In the genomic region with DNA sequence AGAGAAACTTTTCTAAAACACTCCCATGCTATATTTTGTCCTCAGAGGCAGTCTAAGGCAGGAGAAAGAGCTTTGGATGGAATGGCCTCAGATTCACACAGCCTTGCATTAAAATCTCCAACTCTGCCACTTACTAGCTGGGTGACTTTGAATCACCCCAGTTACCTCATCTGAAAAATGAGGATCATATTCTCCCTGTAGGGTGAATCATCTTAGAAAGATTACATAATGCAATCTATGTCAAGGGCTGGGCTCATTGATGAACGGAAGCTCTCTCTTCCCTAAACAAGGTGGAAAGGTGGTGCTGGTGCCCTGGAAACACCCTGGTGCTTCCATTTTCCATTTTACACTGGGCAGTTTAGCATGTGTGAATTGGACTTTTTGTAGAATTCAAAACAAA, we compare ENCODE assay signal across 29 cellular contexts. TPM values are rescaled to one million over a fixed set of nuclear protein-coding genes. Genes with fewer than 3 reads are reported as not detected.
A peak's percentile ranks its signal among the peaks of the same experiment; 100 is the strongest.
DNase-seq lines count a peak whose midpoint lies in the region; ATAC-seq and TF ChIP-seq lines count a peak whose summit lies in the region.
"Had no signal": no experiment of that assay in that cellular context is flagged by ENCODE, and none has a peak within 500 bp of the region (broad histone marks: within the 10 kb centered on the region; RNA-seq: fewer than 3 reads in every experiment).

No MANE protein-coding gene starts in this region.

- TF ChIP-seq RAD21 in IMR-90 (IDR thresholded peaks at IDR 0.05; ENCODE audit: low read length) = no peak

- no peaks in the 10 kb centered on the region for H3K36me3 ChIP-seq in IMR-90 (ENCODE audit: control insufficient read depth, insufficient read depth, low read length)
- H3K36me3 ChIP-seq: colonic mucosa, SJSA1, stomach, tibial nerve had no signal

- no peak overlapping the region for H3K4me2 ChIP-seq in IMR-90 (ENCODE audit: low read depth, low read length)

- no peaks in the 10 kb centered on the region for H3K9me1 ChIP-seq in IMR-90 (ENCODE audit: insufficient read depth, low read length)

- H4K91ac ChIP-seq in IMR-90 (ENCODE audit: insufficient read depth, low read depth, low read length) = no peak overlapping the region

- H3K56ac ChIP-seq in IMR-90 (ENCODE audit: extremely low read depth, insufficient read depth, low read length) = no peak overlapping the region

- intact Hi-C loops in IMR-90 (cut with micrococcal nuclease) = no loop called here
- intact Hi-C loops in activated T-helper 2 cell treated with anti-CD3 and anti-CD28 coated beads, Interferon-gamma antibody, Interleukin-2, Interleukin-4, amounts not matched to agents 10 μg/mL and 5 μg/mL and 100 μg/mL, durations not matched to agents 14 hours and 24 hours and 36 hours (cut with micrococcal nuclease) = no loop called here

- H3K79me1 ChIP-seq in IMR-90 (ENCODE audit: low read depth in 1 of 2, low read length in 2 of 2) = no peaks in the 10 kb centered on the region

- H4K8ac ChIP-seq in IMR-90 (ENCODE audit: low read depth in 2 of 2, low read length in 2 of 2) = no peak overlapping the region

- no TSS peak for BruUV-seq in IMR-90 (replicated peaks; lab: Mats Ljungman, UMichigan)

- H3K18ac ChIP-seq in IMR-90 (ENCODE audit: low read depth, low read length) = no peak overlapping the region

- H4K20me1 ChIP-seq in IMR-90 (ENCODE audit: insufficient read depth, low read length) = no peaks in the 10 kb centered on the region

- no peak overlapping the region for H3K9ac ChIP-seq in IMR-90 (ENCODE audit: low read depth, low read length)

- no peaks in the 10 kb centered on the region for H3K27me3 ChIP-seq in IMR-90 (ENCODE audit: control insufficient read depth, insufficient read depth, low read length)
- H3K27me3 ChIP-seq: colonic mucosa, SJSA1, stomach, tibial nerve had no signal

- H3K9me3 Mint-ChIP-seq in nephron progenitor cell = no peaks in the 10 kb centered on the region
- H3K9me3 Mint-ChIP-seq in activated T-helper 2 cell treated with anti-CD3 and anti-CD28 coated beads, Interferon-gamma antibody, Interleukin-2, Interleukin-4, amounts not matched to agents 10 μg/mL and 5 μg/mL and 100 μg/mL, durations not matched to agents 14 hours and 24 hours and 36 hours = no peaks in the 10 kb centered on the region
- H3K9me3 Mint-ChIP-seq: activated naive CD4-positive, alpha-beta T cell treated with anti-CD3 and anti-CD28 coated beads for 36 hours; CD8-positive, alpha-beta memory T cell had no signal

- no peak overlapping the region for H2AK9ac ChIP-seq in IMR-90 (replicated peaks; ENCODE audit: low read depth, low read length, poor library complexity)

- H2BK120ac ChIP-seq in IMR-90 (ENCODE audit: low read depth, low read length) = no peak overlapping the region

- no peak overlapping the region for H2BK15ac ChIP-seq in IMR-90 (ENCODE audit: low read depth, low read length)

- peak; percentile 69 for ATAC-seq in IMR-90 (ENCODE audit: low read depth)

- no CpG with 5 or more reads among the region's 1 CpG for WGBS in IMR-90 (ENCODE audit: extremely low coverage in 2 of 2, insufficient read length in 1 of 2), 2 experiments

- H3K14ac ChIP-seq in IMR-90 (replicated peaks; ENCODE audit: low read depth, low read length) = no peak overlapping the region

- H3K36me3 Mint-ChIP-seq in nephron progenitor cell (ENCODE audit: low read depth) = no peaks in the 10 kb centered on the region
- H3K36me3 Mint-ChIP-seq in activated T-helper 2 cell treated with anti-CD3 and anti-CD28 coated beads, Interferon-gamma antibody, Interleukin-2, Interleukin-4, amounts not matched to agents 10 μg/mL and 5 μg/mL and 100 μg/mL, durations not matched to agents 14 hours and 24 hours and 36 hours (ENCODE audit: low read depth) = no peaks in the 10 kb centered on the region
- H3K36me3 Mint-ChIP-seq: CD8-positive, alpha-beta memory T cell had no signal

- no peak overlapping the region for H2AFZ ChIP-seq in IMR-90 (replicated peaks; ENCODE audit: low read length, poor library complexity)

- no peak overlapping the region for H4K5ac ChIP-seq in IMR-90 (ENCODE audit: low read depth, low read length)

- no peak overlapping the region for H2BK5ac ChIP-seq in IMR-90 (ENCODE audit: low read depth, low read length, poor library complexity, severe bottlenecking)

- H2AK5ac ChIP-seq in IMR-90 (ENCODE audit: low read depth, low read length) = no peak overlapping the region

- DNase-seq in ELR (ENCODE audit: low read depth) (peak; percentile 13), IMR-90 (peak; percentile 55), SW480 (ENCODE audit: low spot score) (peak; percentile 27), iris pigment epithelial cell (ENCODE audit: low read depth) (peak; percentile 43), NCI-H1436 (lab: John Stamatoyannopoulos, UW) (no peak), nephron progenitor cell (no peak)
- DNase-seq in activated T-helper 2 cell treated with anti-CD3 and anti-CD28 coated beads, Interferon-gamma antibody, Interleukin-2, Interleukin-4, amounts not matched to agents 10 μg/mL and 5 μg/mL and 100 μg/mL, durations not matched to agents 14 hours and 24 hours and 36 hours (ENCODE audit: low spot score) = no peak
- DNase-seq: activated CD4-positive, alpha-beta T cell treated with anti-CD3 and anti-CD28 coated beads for 48 hours; activated naive CD4-positive, alpha-beta T cell treated with anti-CD3 and anti-CD28 coated beads for 36 hours; activated T-cell treated with anti-CD3 and anti-CD28 coated beads, Interleukin-2, amount 50 U/mL, for 48 hours; AML-193; amygdala; CD8-positive, alpha-beta memory T cell; colonic mucosa; DMS153; effector memory CD4-positive, alpha-beta T cell; GOT3; islet precursor cell; Kasumi-1; NCI-H1092 treated with DMSO at 0.1 percent for 48 hours; NCI-H2029 treated with DMSO at 0.1 percent for 48 hours; NCI-H345; NCI-H82; stimulated activated CD4-positive, alpha-beta T cell treated with anti-CD3 and anti-CD28 coated beads, Interleukin-15, amount 100 ng/mL, for 24 hours; stomach; T-helper 2 cell had no signal

- in situ Hi-C loops in IMR-90 (cut with MboI; ENCODE audit: low sequenced_read_pairs) = no loop called here

- H3K4ac ChIP-seq in IMR-90 (ENCODE audit: low read depth, low read length) = no peak overlapping the region

- TF ChIP-seq POLR2A in IMR-90 (IDR thresholded peaks at IDR 0.05; ENCODE audit: low read depth, low read length) = no peak

- H3K27me3 Mint-ChIP-seq in nephron progenitor cell (ENCODE audit: low read depth, poor library complexity) = peaks cover 13% of the 10 kb centered on the region
- H3K27me3 Mint-ChIP-seq in activated T-helper 2 cell treated with anti-CD3 and anti-CD28 coated beads, Interferon-gamma antibody, Interleukin-2, Interleukin-4, amounts not matched to agents 10 μg/mL and 5 μg/mL and 100 μg/mL, durations not matched to agents 14 hours and 24 hours and 36 hours (ENCODE audit: low read depth) = peaks cover 1% of the 10 kb centered on the region

- H2BK20ac ChIP-seq in IMR-90 (ENCODE audit: low read depth, low read length) = no peak overlapping the region

- H3K4me1 Mint-ChIP-seq in nephron progenitor cell = peaks cover 18% of the 10 kb centered on the region
- H3K4me1 Mint-ChIP-seq in activated T-helper 2 cell treated with anti-CD3 and anti-CD28 coated beads, Interferon-gamma antibody, Interleukin-2, Interleukin-4, amounts not matched to agents 10 μg/mL and 5 μg/mL and 100 μg/mL, durations not matched to agents 14 hours and 24 hours and 36 hours (ENCODE audit: low read depth) = no peaks in the 10 kb centered on the region
- H3K4me1 Mint-ChIP-seq: CD8-positive, alpha-beta memory T cell had no signal

- no peak overlapping the region for H3K4me3 Mint-ChIP-seq in nephron progenitor cell
- no peak overlapping the region for H3K4me3 Mint-ChIP-seq in activated T-helper 2 cell treated with anti-CD3 and anti-CD28 coated beads, Interferon-gamma antibody, Interleukin-2, Interleukin-4, amounts not matched to agents 10 μg/mL and 5 μg/mL and 100 μg/mL, durations not matched to agents 14 hours and 24 hours and 36 hours (ENCODE audit: low read depth)
- H3K4me3 Mint-ChIP-seq: activated naive CD4-positive, alpha-beta T cell treated with anti-CD3 and anti-CD28 coated beads for 36 hours; CD8-positive, alpha-beta memory T cell had no signal

- H3K27ac Mint-ChIP-seq in nephron progenitor cell = no peak overlapping the region
- no peak overlapping the region for H3K27ac Mint-ChIP-seq in activated T-helper 2 cell treated with anti-CD3 and anti-CD28 coated beads, Interferon-gamma antibody, Interleukin-2, Interleukin-4, amounts not matched to agents 10 μg/mL and 5 μg/mL and 100 μg/mL, durations not matched to agents 14 hours and 24 hours and 36 hours
- H3K27ac Mint-ChIP-seq: activated naive CD4-positive, alpha-beta T cell treated with anti-CD3 and anti-CD28 coated beads for 36 hours; CD8-positive, alpha-beta memory T cell; progenitor cell of endocrine pancreas had no signal

- dilution Hi-C loops in IMR-90 (cut with HindIII; ENCODE audit: low sequenced_read_pairs, unreplicated experiment) = no loop called here

- H3K4me3 ChIP-seq in IMR-90 (ENCODE audit: insufficient read depth, low read depth, low read length) = no peak overlapping the region
- H3K4me3 ChIP-seq: colonic mucosa, SJSA1, stomach, tibial nerve had no signal

- no peak for TF ChIP-seq CTCF in IMR-90 (conservative IDR thresholded peaks at IDR 0.05; ENCODE audit: low read depth, low read length)
- TF ChIP-seq CTCF in nephron progenitor cell (IDR thresholded peaks at IDR 0.05) = no peak

- H3K9me3 ChIP-seq in IMR-90 (ENCODE audit: control insufficient read depth, insufficient read depth, low read length) = no peaks in the 10 kb centered on the region
- H3K9me3 ChIP-seq: colonic mucosa, SJSA1, stomach, tibial nerve had no signal

- CTCF ChIA-PET in IMR-90 (lab: Yijun Ruan, JAX) = no interaction called here

- H3K27ac ChIP-seq in IMR-90 (ENCODE audit: insufficient read depth, low read length) = no peak overlapping the region
- H3K27ac ChIP-seq: colonic mucosa, SJSA1, tibial nerve had no signal

- POLR2A ChIA-PET in IMR-90 (lab: Charles Lee; ENCODE audit: unreplicated experiment) = no interaction called here

- no peak overlapping the region for H3K23ac ChIP-seq in IMR-90 (ENCODE audit: low read depth, low read length)

- peaks cover 6% of the 10 kb centered on the region for H3K4me1 ChIP-seq in IMR-90 (ENCODE audit: control insufficient read depth, insufficient read depth, low read length)
- H3K4me1 ChIP-seq: SJSA1 had no signal

TF ChIP-seq in IMR-90, 13 proteins besides CTCF, POLR2A, EP300 and RAD21:
- TF ChIP-seq CEBPB (IDR thresholded peaks at IDR 0.05; ENCODE audit: low read depth, low read length) (peak; percentile 25; the same call in 1 of the 2 replicates), CHD1 (IDR thresholded peaks at IDR 0.05; ENCODE audit: low read depth, low read length) (no peak)

RNA-seq across cellular contexts. Expression of gene LCLAT1, which starts 48.6 kb away (rescaled TPM):
- total RNA-seq in IMR-90 (2012; rRNA removed) = 11.5 and 18.3 TPM in 2 replicates
- polyA plus RNA-seq in IMR-90 (2012; rRNA removed) = 6.9 and 7.5 TPM in 2 replicates
- 2.3 and 4.8 TPM in 2 replicates for polyA plus RNA-seq in IMR-90 (2012; cell fraction: cytosol; rRNA removed)
- 1.3 and 5.4 TPM in 2 replicates for polyA plus RNA-seq in IMR-90 (2012; cell fraction: nucleus; rRNA removed; ENCODE audit: low replicate concordance)
- 24.6 and 28.9 TPM in 2 replicates for total RNA-seq in activated T-helper 2 cell treated with anti-CD3 and anti-CD28 coated beads, Interferon-gamma antibody, Interleukin-2, Interleukin-4, amounts not matched to agents 10 μg/mL and 5 μg/mL and 100 μg/mL, durations not matched to agents 14 hours and 24 hours and 36 hours

Comparison
In these comparisons a context has a peak if more than half of its experiments do, and no peak if none do; other contexts are left out.
1. DNase-seq: peak in ELR (single experiment), IMR-90 (single experiment), SW480 (single experiment) and iris pigment epithelial cell (single experiment); none in NCI-H1436 (single experiment), nephron progenitor cell (single experiment) and activated T-helper 2 cell treated with anti-CD3 and anti-CD28 coated beads, Interferon-gamma antibody, Interleukin-2, Interleukin-4, amounts not matched to agents 10 μg/mL and 5 μg/mL and 100 μg/mL, durations not matched to agents 14 hours and 24 hours and 36 hours (single experiment).